Comparison of ENCODE assay signal across 20 cellular contexts in the genomic region with DNA sequence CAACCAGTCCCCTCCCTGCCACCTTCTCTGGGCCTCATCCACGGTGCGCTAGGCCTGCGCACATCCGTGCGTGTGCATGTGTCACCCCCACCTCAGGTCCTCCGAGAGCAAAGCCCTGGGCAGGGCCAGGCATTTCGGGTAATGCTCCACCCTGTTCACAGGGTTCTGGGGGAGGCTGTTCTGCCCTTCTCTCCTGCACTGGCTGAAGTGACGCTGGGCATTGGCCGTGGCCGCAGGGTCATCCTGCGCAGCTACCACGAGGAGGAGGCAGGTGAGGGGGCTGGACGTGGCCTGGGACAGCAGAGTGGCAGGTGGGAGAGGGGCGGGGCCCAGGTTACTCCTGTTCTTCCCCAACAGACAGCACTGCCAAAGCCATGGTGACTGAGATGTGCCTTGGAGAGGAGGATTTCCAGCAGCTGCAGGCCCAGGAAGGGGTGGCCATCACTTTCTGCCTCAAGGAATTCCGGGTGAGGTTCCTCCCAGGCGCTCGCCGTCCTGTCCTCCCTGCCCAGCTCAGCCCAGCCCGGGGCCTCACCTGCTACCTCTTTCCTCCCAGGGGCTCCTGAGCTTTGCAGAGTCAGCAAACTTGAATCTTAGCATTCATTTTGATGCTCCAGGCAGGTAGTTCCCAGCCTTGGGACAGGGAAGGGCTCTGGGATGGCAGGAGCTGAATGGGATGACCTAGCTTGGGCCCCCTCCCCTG. TPM values are rescaled to one million over a fixed set of nuclear protein-coding genes. Genes with fewer than 3 reads are reported as not detected.
DNase-seq lines count a peak whose midpoint lies in the region; ATAC-seq and TF ChIP-seq lines count a peak whose summit lies in the region.
"Had no signal": no experiment of that assay in that cellular context is flagged by ENCODE, and none has a peak within 500 bp of the region (broad histone marks: within the 10 kb centered on the region; RNA-seq: fewer than 3 reads in every experiment).

No MANE protein-coding gene starts in this region.

- ATAC-seq in SK-N-SH treated with all-trans-retinoic acid at 6 μM for 48 hours: no peak
- ATAC-seq: left lung, mucosa of descending colon, right cardiac atrium, Right ventricle myocardium inferior, T-cell had no signal

- CTCF ChIA-PET in activated naive CD4-positive, alpha-beta T cell treated with anti-CD3 and anti-CD28 coated beads, Interleukin-2, amount 10 ng/mL, durations not matched to agents 7 days and 5 days (lab: Charles Lee): interaction anchor here (0.9 to 1.4 kb wide), 4 partner anchors 12 to 52 kb away, joined by 3 read pairs; no protein-coding TSS in a partner anchor

- H3K4me3 ChIP-seq in spleen: no peak overlapping the region
- H3K4me3 ChIP-seq: left lung, mucosa of descending colon, upper lobe of left lung had no signal

- intact Hi-C loops in spleen (cut with DNase I; ENCODE audit: low total_unique reads): loop anchor here (5.0 kb wide), 1 partner anchor 112 kb away; a partner anchor contains a TSS

- peaks cover 49% of the 10 kb centered on the region for H3K36me3 Mint-ChIP-seq in activated naive CD4-positive, alpha-beta T cell treated with anti-CD3 and anti-CD28 coated beads, Interleukin-2, amount 10 ng/mL, durations not matched to agents 7 days and 5 days

- 86 to 95% (median 89%) methylated on average over 13 to 19 of the region's 19 CpGs for WGBS in spleen, 5 donors

- no peak overlapping the region for H3K4me3 Mint-ChIP-seq in activated naive CD4-positive, alpha-beta T cell treated with anti-CD3 and anti-CD28 coated beads, Interleukin-2, amount 10 ng/mL, durations not matched to agents 7 days and 5 days

- H3K27ac Mint-ChIP-seq in activated naive CD4-positive, alpha-beta T cell treated with anti-CD3 and anti-CD28 coated beads, Interleukin-2, amount 10 ng/mL, durations not matched to agents 7 days and 5 days: peak overlapping the region; percentile 83

- TF ChIP-seq POLR2A in spleen (IDR thresholded peaks at IDR 0.05): no peak

- no peak for DNase-seq in activated naive CD4-positive, alpha-beta T cell treated with anti-CD3 and anti-CD28 coated beads, Interleukin-2, amount 10 ng/mL, durations not matched to agents 7 days and 5 days
- no peak for DNase-seq in activated naive CD4-positive, alpha-beta T cell treated with anti-CD3 and anti-CD28 coated beads, Interleukin-2, amount 50 U/mL, for 16 hours
- DNase-seq in spleen (peak; percentile 75), medulla oblongata (ENCODE audit: extremely low spot score) (no peak)
- DNase-seq: activated CD8-positive, alpha-beta memory T cell treated with anti-CD3 and anti-CD28 coated beads for 24 hours; activated gamma-delta T cell treated with Interleukin-2 at 50 U/mL for 16 hours; DMS79 treated with DMSO at 0.1 percent for 48 hours; NCI-H1417; NCI-H69; nucleus accumbens; T-cell had no signal

- H3K4me1 Mint-ChIP-seq in activated naive CD4-positive, alpha-beta T cell treated with anti-CD3 and anti-CD28 coated beads, Interleukin-2, amount 10 ng/mL, durations not matched to agents 7 days and 5 days: peaks cover 70% of the 10 kb centered on the region

- H3K36me3 ChIP-seq in spleen: peaks cover 0 to 76% (median 51%) of the 10 kb centered on the region in 6 donors

- peaks cover 41 to 92% (median 66%) of the 10 kb centered on the region in 6 donors for H3K4me1 ChIP-seq in spleen

- H3K27me3 ChIP-seq in spleen (replicated peaks in 1 of 7): no peaks in the 10 kb centered on the region
- H3K27me3 ChIP-seq: left lung, upper lobe of left lung had no signal

- no peak for TF ChIP-seq CTCF in VCaP (conservative IDR thresholded peaks at IDR 0.05)
- TF ChIP-seq CTCF in spleen (IDR thresholded peaks at IDR 0.05 in 8 of 11, conservative IDR thresholded peaks at IDR 0.05 in 3 of 11): no peak

- no peaks in the 10 kb centered on the region for H3K9me3 Mint-ChIP-seq in activated naive CD4-positive, alpha-beta T cell treated with anti-CD3 and anti-CD28 coated beads, Interleukin-2, amount 10 ng/mL, durations not matched to agents 7 days and 5 days
- H3K9me3 Mint-ChIP-seq: T-cell had no signal

- H3K27ac ChIP-seq in VCaP (0 out of 2 replicates have a peak overlapping the region, but pooled peaks have one; percentile 17), spleen (peak overlapping the region in 1 of 8 donors; percentile 75)

- H3K27me3 Mint-ChIP-seq in activated naive CD4-positive, alpha-beta T cell treated with anti-CD3 and anti-CD28 coated beads, Interleukin-2, amount 10 ng/mL, durations not matched to agents 7 days and 5 days: no peaks in the 10 kb centered on the region
- H3K27me3 Mint-ChIP-seq: T-cell had no signal

- H3K9me3 ChIP-seq in spleen: no peaks in the 10 kb centered on the region
- H3K9me3 ChIP-seq: left lung, mucosa of descending colon, upper lobe of left lung had no signal

TF ChIP-seq in SK-N-SH treated with all-trans-retinoic acid at 6 μM for 48 hours, 23 proteins besides CTCF, POLR2A, EP300 and RAD21 (continues in another document):
- no peak for TF ChIP-seq CSDC2 (CRISPR knock-in tag; IDR thresholded peaks at IDR 0.05)
- TF ChIP-seq, protein P1, sequence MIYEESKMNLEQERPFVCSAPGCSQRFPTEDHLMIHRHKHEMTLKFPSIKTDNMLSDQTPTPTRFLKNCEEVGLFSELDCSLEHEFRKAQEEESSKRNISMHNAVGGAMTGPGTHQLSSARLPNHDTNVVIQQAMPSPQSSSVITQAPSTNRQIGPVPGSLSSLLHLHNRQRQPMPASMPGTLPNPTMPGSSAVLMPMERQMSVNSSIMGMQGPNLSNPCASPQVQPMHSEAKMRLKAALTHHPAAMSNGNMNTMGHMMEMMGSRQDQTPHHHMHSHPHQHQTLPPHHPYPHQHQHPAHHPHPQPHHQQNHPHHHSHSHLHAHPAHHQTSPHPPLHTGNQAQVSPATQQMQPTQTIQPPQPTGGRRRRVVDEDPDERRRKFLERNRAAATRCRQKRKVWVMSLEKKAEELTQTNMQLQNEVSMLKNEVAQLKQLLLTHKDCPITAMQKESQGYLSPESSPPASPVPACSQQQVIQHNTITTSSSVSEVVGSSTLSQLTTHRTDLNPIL (CRISPR knock-in tag; IDR thresholded peaks at IDR 0.05; ENCODE audit: low read depth): no peak
- TF ChIP-seq, protein P2, sequence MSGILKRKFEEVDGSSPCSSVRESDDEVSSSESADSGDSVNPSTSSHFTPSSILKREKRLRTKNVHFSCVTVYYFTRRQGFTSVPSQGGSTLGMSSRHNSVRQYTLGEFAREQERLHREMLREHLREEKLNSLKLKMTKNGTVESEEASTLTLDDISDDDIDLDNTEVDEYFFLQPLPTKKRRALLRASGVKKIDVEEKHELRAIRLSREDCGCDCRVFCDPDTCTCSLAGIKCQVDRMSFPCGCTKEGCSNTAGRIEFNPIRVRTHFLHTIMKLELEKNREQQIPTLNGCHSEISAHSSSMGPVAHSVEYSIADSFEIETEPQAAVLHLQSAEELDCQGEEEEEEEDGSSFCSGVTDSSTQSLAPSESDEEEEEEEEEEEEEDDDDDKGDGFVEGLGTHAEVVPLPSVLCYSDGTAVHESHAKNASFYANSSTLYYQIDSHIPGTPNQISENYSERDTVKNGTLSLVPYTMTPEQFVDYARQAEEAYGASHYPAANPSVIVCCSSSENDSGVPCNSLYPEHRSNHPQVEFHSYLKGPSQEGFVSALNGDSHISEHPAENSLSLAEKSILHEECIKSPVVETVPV (CRISPR knock-in tag; IDR thresholded peaks at IDR 0.05): no peak
- TF ChIP-seq ZNF70 (CRISPR knock-in tag; IDR thresholded peaks at IDR 0.05): no peak
- TF ChIP-seq GLIS3 (CRISPR knock-in tag; IDR thresholded peaks at IDR 0.05): no peak
- TF ChIP-seq, protein P3, sequence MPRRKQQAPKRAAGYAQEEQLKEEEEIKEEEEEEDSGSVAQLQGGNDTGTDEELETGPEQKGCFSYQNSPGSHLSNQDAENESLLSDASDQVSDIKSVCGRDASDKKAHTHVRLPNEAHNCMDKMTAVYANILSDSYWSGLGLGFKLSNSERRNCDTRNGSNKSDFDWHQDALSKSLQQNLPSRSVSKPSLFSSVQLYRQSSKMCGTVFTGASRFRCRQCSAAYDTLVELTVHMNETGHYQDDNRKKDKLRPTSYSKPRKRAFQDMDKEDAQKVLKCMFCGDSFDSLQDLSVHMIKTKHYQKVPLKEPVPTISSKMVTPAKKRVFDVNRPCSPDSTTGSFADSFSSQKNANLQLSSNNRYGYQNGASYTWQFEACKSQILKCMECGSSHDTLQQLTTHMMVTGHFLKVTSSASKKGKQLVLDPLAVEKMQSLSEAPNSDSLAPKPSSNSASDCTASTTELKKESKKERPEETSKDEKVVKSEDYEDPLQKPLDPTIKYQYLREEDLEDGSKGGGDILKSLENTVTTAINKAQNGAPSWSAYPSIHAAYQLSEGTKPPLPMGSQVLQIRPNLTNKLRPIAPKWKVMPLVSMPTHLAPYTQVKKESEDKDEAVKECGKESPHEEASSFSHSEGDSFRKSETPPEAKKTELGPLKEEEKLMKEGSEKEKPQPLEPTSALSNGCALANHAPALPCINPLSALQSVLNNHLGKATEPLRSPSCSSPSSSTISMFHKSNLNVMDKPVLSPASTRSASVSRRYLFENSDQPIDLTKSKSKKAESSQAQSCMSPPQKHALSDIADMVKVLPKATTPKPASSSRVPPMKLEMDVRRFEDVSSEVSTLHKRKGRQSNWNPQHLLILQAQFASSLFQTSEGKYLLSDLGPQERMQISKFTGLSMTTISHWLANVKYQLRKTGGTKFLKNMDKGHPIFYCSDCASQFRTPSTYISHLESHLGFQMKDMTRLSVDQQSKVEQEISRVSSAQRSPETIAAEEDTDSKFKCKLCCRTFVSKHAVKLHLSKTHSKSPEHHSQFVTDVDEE (CRISPR knock-in tag; IDR thresholded peaks at IDR 0.05): no peak
- TF ChIP-seq BACH2 (CRISPR knock-in tag; IDR thresholded peaks at IDR 0.05; ENCODE audit: borderline replicate concordance): no peak
- no peak for TF ChIP-seq ZNF565 (CRISPR knock-in tag; conservative IDR thresholded peaks at IDR 0.05; ENCODE audit: low read depth)

RNA-seq across cellular contexts. Expression of a gene that starts 3.9 kb away (rescaled TPM):
- total RNA-seq in spleen: 10 to 100 TPM; 21.6 to 37.5 (median 29.7) TPM
- 10 to 100 TPM; 18.2 to 44.8 (median 37.1) TPM for polyA plus RNA-seq in spleen

RNA-seq across cellular contexts. Expression of a gene that starts 6.0 kb away (rescaled TPM):
- total RNA-seq in spleen: 100 to 1,000 TPM; 147 to 192 (median 157) TPM
- polyA plus RNA-seq in spleen: 100 to 1,000 TPM; 152 to 207 (median 170) TPM

RNA-seq across cellular contexts. Expression of a gene that starts 8.2 kb away (rescaled TPM):
- 100 to 1,000 TPM in 4 of 7 donors, 10 to 100 TPM in 3; 66.3 to 132 (median 101) TPM for total RNA-seq in spleen
- 100 to 1,000 TPM; 174 to 270 (median 196) TPM for polyA plus RNA-seq in spleen
- total RNA-seq: cerebellum had no signal

RNA-seq across cellular contexts. Expression of a gene that starts 19.8 kb away (rescaled TPM):
- 1 to 10 TPM; 1.9 to 4.4 (median 2.1) TPM for total RNA-seq in spleen
- 1 to 10 TPM; 1.0 to 2.0 (median 1.8) TPM for polyA plus RNA-seq in spleen
- total RNA-seq: HT1080 had no signal

RNA-seq across cellular contexts. Expression of a gene that starts 22.3 kb away (rescaled TPM):
- total RNA-seq in spleen: 10 to 100 TPM in 2 of 7 donors, 1 to 10 TPM in 5; 4.3 to 13.7 (median 6.7) TPM
- 1 to 10 TPM; 6.0 to 9.3 (median 9.0) TPM for polyA plus RNA-seq in spleen
